In the genomic region with DNA sequence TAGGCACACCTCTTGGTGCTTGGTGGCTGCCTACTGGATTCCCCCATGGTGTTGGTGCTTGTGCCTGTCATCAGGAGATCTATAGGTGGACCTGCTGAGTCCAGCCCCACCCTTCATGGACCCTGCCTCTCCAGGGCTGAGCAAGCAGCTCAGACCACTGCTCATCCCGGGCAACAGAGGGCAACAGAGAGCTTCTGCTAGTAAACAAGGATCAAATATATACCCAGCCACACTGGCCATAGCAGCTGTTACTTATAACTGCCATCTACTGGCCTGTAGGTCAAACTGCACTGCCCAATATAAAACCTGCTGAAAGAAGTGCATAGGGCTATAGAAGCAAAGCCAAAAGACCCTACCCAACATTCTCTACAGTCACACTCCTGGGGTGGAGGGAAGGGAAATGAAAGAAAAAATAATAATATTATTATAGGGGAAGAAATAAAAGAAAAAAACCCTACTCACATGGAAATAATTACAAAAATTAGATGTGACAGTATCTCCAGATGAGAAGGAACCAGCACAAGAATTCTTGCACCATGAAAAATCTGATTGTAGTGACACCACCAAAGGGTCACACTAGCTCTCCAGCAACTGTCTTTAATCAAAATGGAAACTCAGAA, we compare ENCODE assay signal across 8 cellular contexts. TPM values are rescaled to one million over a fixed set of nuclear protein-coding genes. Genes with fewer than 3 reads are reported as not detected.
A peak's percentile ranks its signal among the peaks of the same experiment; 100 is the strongest.
DNase-seq lines count a peak whose midpoint lies in the region; ATAC-seq and TF ChIP-seq lines count a peak whose summit lies in the region.

No MANE protein-coding gene starts in this region.

- peaks cover 1% of the 10 kb centered on the region for H3K36me3 Mint-ChIP-seq in activated CD8-positive, alpha-beta memory T cell treated with anti-CD3 and anti-CD28 coated beads, Interleukin-2, amount 10 ng/mL, durations not matched to agents 7 days and 5 days

- TF ChIP-seq CTCF in BJ (IDR thresholded peaks at IDR 0.05; ENCODE audit: insufficient read depth, low read depth, low read length) (peak; percentile 66), foreskin fibroblast (IDR thresholded peaks at IDR 0.05; ENCODE audit: low read depth, low read length) (peak; percentile 68)

- H3K27me3 Mint-ChIP-seq in activated CD8-positive, alpha-beta memory T cell treated with anti-CD3 and anti-CD28 coated beads, Interleukin-2, amount 10 ng/mL, durations not matched to agents 7 days and 5 days = peaks cover 45% of the 10 kb centered on the region

- H3K36me3 ChIP-seq in BJ (ENCODE audit: control insufficient read depth, insufficient read depth, low read length) = no peaks in the 10 kb centered on the region

- H3K4me3 ChIP-seq in BJ (ENCODE audit: low read depth, low read length) = no peak overlapping the region
- H3K4me3 ChIP-seq in foreskin fibroblast (ENCODE audit: low read depth in 1 of 2, low read length in 2 of 2) = no peak overlapping the region

- DNase-seq in BJ (ENCODE audit: low read depth) (no peak), NCI-H526 treated with DMSO at 0.1 percent for 48 hours (lab: John Stamatoyannopoulos, UW) (peak; percentile 35), foreskin fibroblast (peak; percentile 6 to 21), NCI-H1436 (lab: John Stamatoyannopoulos, UW) (no peak)
- DNase-seq in activated CD8-positive, alpha-beta memory T cell treated with anti-CD3 and anti-CD28 coated beads, Interleukin-2, amount 10 ng/mL, durations not matched to agents 7 days and 5 days = peak; percentile 75
- DNase-seq in stimulated activated CD4-positive, alpha-beta T cell treated with anti-CD3 and anti-CD28 coated beads, Interleukin-2, amount 100 ng/mL, for 4 hours (ENCODE audit: low read depth) = peak; percentile 39

- peak; percentile 100 for ATAC-seq in GM18907 (IDR thresholded peaks at IDR 0.05; ENCODE audit: unreplicated experiment)
- ATAC-seq in HG03064 (IDR thresholded peaks at IDR 0.05; ENCODE audit: low read depth, unreplicated experiment) = peak; percentile 100
- ATAC-seq in activated CD8-positive, alpha-beta memory T cell treated with anti-CD3 and anti-CD28 coated beads, Interleukin-2, amount 10 ng/mL, durations not matched to agents 7 days and 5 days = peak; percentile 100

- H3K27ac Mint-ChIP-seq in activated CD8-positive, alpha-beta memory T cell treated with anti-CD3 and anti-CD28 coated beads, Interleukin-2, amount 10 ng/mL, durations not matched to agents 7 days and 5 days = no peak overlapping the region

- H3K27me3 ChIP-seq in BJ (ENCODE audit: control insufficient read depth, insufficient read depth, low read length) = no peaks in the 10 kb centered on the region; the same call in none of the 2 replicates

- H3K4me1 Mint-ChIP-seq in activated CD8-positive, alpha-beta memory T cell treated with anti-CD3 and anti-CD28 coated beads, Interleukin-2, amount 10 ng/mL, durations not matched to agents 7 days and 5 days = peaks cover 8% of the 10 kb centered on the region

- no peak overlapping the region for H3K4me3 Mint-ChIP-seq in activated CD8-positive, alpha-beta memory T cell treated with anti-CD3 and anti-CD28 coated beads, Interleukin-2, amount 10 ng/mL, durations not matched to agents 7 days and 5 days

- H3K9me3 Mint-ChIP-seq in activated CD8-positive, alpha-beta memory T cell treated with anti-CD3 and anti-CD28 coated beads, Interleukin-2, amount 10 ng/mL, durations not matched to agents 7 days and 5 days (ENCODE audit: low read depth) = no peaks in the 10 kb centered on the region

- CTCF ChIA-PET in BJ (lab: Yijun Ruan, JAX) = interaction anchor here (1.0 to 2.3 kb wide), 5 partner anchors 9 to 118 kb away, joined by 3 to 6 read pairs (median 3); no protein-coding TSS in a partner anchor
- CTCF ChIA-PET in activated CD8-positive, alpha-beta memory T cell treated with anti-CD3 and anti-CD28 coated beads, Interleukin-2, amount 10 ng/mL, durations not matched to agents 7 days and 5 days (lab: Charles Lee) = interaction anchor here (0.6 to 4.8 kb wide), 32 partner anchors 10 to 762 kb away, joined by 3 to 47 read pairs (median 3); a partner anchor contains a TSS

- POLR2A ChIA-PET in BJ (lab: Charles Lee) = no interaction called here

RNA-seq across cellular contexts. Expression of a gene that starts 54.9 kb away (rescaled TPM):
- 6.2 and 9.3 TPM in 2 replicates for polyA plus RNA-seq in BJ (2011; rRNA removed)
- polyA minus RNA-seq in BJ (2011; rRNA and poly(A)+ RNA removed) = 9.5 and 14.2 TPM in 2 replicates
- total RNA-seq in activated CD8-positive, alpha-beta memory T cell treated with anti-CD3 and anti-CD28 coated beads, Interleukin-2, amount 10 ng/mL, durations not matched to agents 7 days and 5 days = 10 to 100 TPM; 39.7 to 40.6 TPM

Comparison
In these comparisons a context has a peak if more than half of its experiments do, and no peak if none do; other contexts are left out.
1. DNase-seq: peak in NCI-H526 treated with DMSO at 0.1 percent for 48 hours (single experiment), activated CD8-positive, alpha-beta memory T cell treated with anti-CD3 and anti-CD28 coated beads, Interleukin-2, amount 10 ng/mL, durations not matched to agents 7 days and 5 days (single experiment), foreskin fibroblast (2 of 2) and stimulated activated CD4-positive, alpha-beta T cell treated with anti-CD3 and anti-CD28 coated beads, Interleukin-2, amount 100 ng/mL, for 4 hours (single experiment); none in BJ (single experiment) and NCI-H1436 (single experiment).
2. Peak in every context shown above with its lines, with median percentiles within 50 percentile points of each other: ATAC-seq.